Comparison of ENCODE assay signal across 6 cellular contexts in the genomic region with DNA sequence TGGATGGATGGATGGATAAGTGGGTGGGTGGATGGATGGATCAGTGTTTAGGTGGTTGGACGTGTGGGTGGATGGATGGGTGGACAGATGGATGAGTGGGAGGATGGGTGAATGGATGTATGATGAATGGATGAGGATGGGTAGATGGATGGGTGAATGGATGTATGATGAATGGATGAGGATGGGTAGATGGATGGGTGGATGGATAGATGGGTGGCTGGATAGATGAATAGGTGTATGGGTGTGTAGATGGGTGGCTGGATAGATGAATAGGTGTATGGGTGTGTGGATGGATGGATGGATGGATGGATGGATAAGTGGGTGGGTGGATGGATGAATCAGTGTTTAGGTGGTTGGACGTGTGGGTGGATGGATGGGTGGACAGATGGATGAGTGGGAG. TPM values are rescaled to one million over a fixed set of nuclear protein-coding genes. Genes with fewer than 3 reads are reported as not detected.
DNase-seq lines count a peak whose midpoint lies in the region; ATAC-seq and TF ChIP-seq lines count a peak whose summit lies in the region.
"Not testable (repeated sequence)": the region's sequence is repeated elsewhere in the genome, so short reads cannot be mapped to it uniquely, and the experiment has no call there.

No MANE protein-coding gene starts in this region.

- not testable (repeated sequence) for H3K9me3 ChIP-seq in CD8-positive, alpha-beta memory T cell (ENCODE audit: low read length)

- not testable (repeated sequence) for H3K27me3 ChIP-seq in CD8-positive, alpha-beta memory T cell (ENCODE audit: insufficient read depth, low read length, poor library complexity, severe bottlenecking)

- H3K27me3 Mint-ChIP-seq in CD8-positive, alpha-beta memory T cell; T-helper 2 cell treated with Interferon-gamma antibody and Interleukin-4, amounts not matched to agents 5 μg/mL and 100 μg/mL, for 36 hours (ENCODE audit: low read depth); activated CD4-positive, alpha-beta memory T cell treated with anti-CD3 and anti-CD28 coated beads for 36 hours; activated T-helper 2 cell treated with anti-CD3 and anti-CD28 coated beads, Interferon-gamma antibody, Interleukin-2, Interleukin-4, amounts not matched to agents 10 μg/mL and 5 μg/mL and 100 μg/mL, durations not matched to agents 14 hours and 24 hours and 36 hours (ENCODE audit: low read depth); effector memory CD8-positive, alpha-beta T cell; natural killer cell (ENCODE audit: low read depth in 2 of 2): not testable (repeated sequence)

- peak overlapping the region in 6 of 8 donors; percentile 43 to 99 (median 78) for H3K27ac Mint-ChIP-seq in CD8-positive, alpha-beta memory T cell
- peak overlapping the region; percentile 53 for H3K27ac Mint-ChIP-seq in T-helper 2 cell treated with Interferon-gamma antibody and Interleukin-4, amounts not matched to agents 5 μg/mL and 100 μg/mL, for 36 hours
- not testable (repeated sequence) for H3K27ac Mint-ChIP-seq in activated CD4-positive, alpha-beta memory T cell treated with anti-CD3 and anti-CD28 coated beads for 36 hours; activated T-helper 2 cell treated with anti-CD3 and anti-CD28 coated beads, Interferon-gamma antibody, Interleukin-2, Interleukin-4, amounts not matched to agents 10 μg/mL and 5 μg/mL and 100 μg/mL, durations not matched to agents 14 hours and 24 hours and 36 hours
- peak overlapping the region; percentile 96 to 99 for H3K27ac Mint-ChIP-seq in effector memory CD8-positive, alpha-beta T cell
- peak overlapping the region in 1 of 2 donors; percentile 90 for H3K27ac Mint-ChIP-seq in natural killer cell

- POLR2A ChIA-PET in CD8-positive, alpha-beta memory T cell (lab: Charles Lee); activated CD4-positive, alpha-beta memory T cell treated with anti-CD3 and anti-CD28 coated beads for 36 hours (lab: Charles Lee): not testable (repeated sequence)

- DNase-seq in CD8-positive, alpha-beta memory T cell; effector memory CD8-positive, alpha-beta T cell; natural killer cell: not testable (repeated sequence)
- DNase-seq in T-helper 2 cell treated with Interferon-gamma antibody and Interleukin-4, amounts not matched to agents 5 μg/mL and 100 μg/mL, for 36 hours (ENCODE audit: low spot score), result peak; percentile 1
- DNase-seq in activated CD4-positive, alpha-beta memory T cell treated with anti-CD3 and anti-CD28 coated beads for 36 hours, result peak; percentile 5
- DNase-seq in activated T-helper 2 cell treated with anti-CD3 and anti-CD28 coated beads, Interferon-gamma antibody, Interleukin-2, Interleukin-4, amounts not matched to agents 10 μg/mL and 5 μg/mL and 100 μg/mL, durations not matched to agents 14 hours and 24 hours and 36 hours (ENCODE audit: low spot score), result peak; percentile 4

- not testable (repeated sequence) for H3K27ac ChIP-seq in CD8-positive, alpha-beta memory T cell (ENCODE audit: low read depth, low read length)

- H3K36me3 ChIP-seq in CD8-positive, alpha-beta memory T cell (ENCODE audit: insufficient read depth, low read length), result peaks cover 14% of the 10 kb centered on the region

- H3K4me3 Mint-ChIP-seq in CD8-positive, alpha-beta memory T cell; activated CD4-positive, alpha-beta memory T cell treated with anti-CD3 and anti-CD28 coated beads for 36 hours; activated T-helper 2 cell treated with anti-CD3 and anti-CD28 coated beads, Interferon-gamma antibody, Interleukin-2, Interleukin-4, amounts not matched to agents 10 μg/mL and 5 μg/mL and 100 μg/mL, durations not matched to agents 14 hours and 24 hours and 36 hours (ENCODE audit: low read depth): not testable (repeated sequence)
- peak overlapping the region; percentile 0 for H3K4me3 Mint-ChIP-seq in T-helper 2 cell treated with Interferon-gamma antibody and Interleukin-4, amounts not matched to agents 5 μg/mL and 100 μg/mL, for 36 hours
- peak overlapping the region; percentile 85 to 88 for H3K4me3 Mint-ChIP-seq in effector memory CD8-positive, alpha-beta T cell
- peak overlapping the region; percentile 4 for H3K4me3 Mint-ChIP-seq in natural killer cell

- H3K4me3 ChIP-seq in CD8-positive, alpha-beta memory T cell (ENCODE audit: low read length), result not testable (repeated sequence)

- intact Hi-C loops in activated CD4-positive, alpha-beta memory T cell treated with anti-CD3 and anti-CD28 coated beads for 36 hours (cut with micrococcal nuclease); activated T-helper 2 cell treated with anti-CD3 and anti-CD28 coated beads, Interferon-gamma antibody, Interleukin-2, Interleukin-4, amounts not matched to agents 10 μg/mL and 5 μg/mL and 100 μg/mL, durations not matched to agents 14 hours and 24 hours and 36 hours (cut with micrococcal nuclease); natural killer cell (cut with micrococcal nuclease): not testable (repeated sequence)

- CTCF ChIA-PET in CD8-positive, alpha-beta memory T cell (lab: Charles Lee); activated CD4-positive, alpha-beta memory T cell treated with anti-CD3 and anti-CD28 coated beads for 36 hours (lab: Charles Lee): not testable (repeated sequence)

- not testable (repeated sequence) for ATAC-seq in effector memory CD8-positive, alpha-beta T cell (replicated peaks); natural killer cell

- TF ChIP-seq CTCF in natural killer cell (IDR thresholded peaks at IDR 0.05), result not testable (repeated sequence)

- peaks cover 3 to 11% (median 6%) of the 10 kb centered on the region in 5 donors for H3K9me3 Mint-ChIP-seq in CD8-positive, alpha-beta memory T cell
- peaks cover 40% of the 10 kb centered on the region for H3K9me3 Mint-ChIP-seq in T-helper 2 cell treated with Interferon-gamma antibody and Interleukin-4, amounts not matched to agents 5 μg/mL and 100 μg/mL, for 36 hours
- H3K9me3 Mint-ChIP-seq in activated CD4-positive, alpha-beta memory T cell treated with anti-CD3 and anti-CD28 coated beads for 36 hours, result peaks cover 25% of the 10 kb centered on the region
- H3K9me3 Mint-ChIP-seq in activated T-helper 2 cell treated with anti-CD3 and anti-CD28 coated beads, Interferon-gamma antibody, Interleukin-2, Interleukin-4, amounts not matched to agents 10 μg/mL and 5 μg/mL and 100 μg/mL, durations not matched to agents 14 hours and 24 hours and 36 hours, result peaks cover 45% of the 10 kb centered on the region
- peaks cover 20 to 45% of the 10 kb centered on the region in 2 donors for H3K9me3 Mint-ChIP-seq in effector memory CD8-positive, alpha-beta T cell
- H3K9me3 Mint-ChIP-seq in natural killer cell, result peaks cover 8 to 27% of the 10 kb centered on the region in 2 donors

- peaks cover 78% of the 10 kb centered on the region for H3K4me1 ChIP-seq in CD8-positive, alpha-beta memory T cell (ENCODE audit: insufficient read depth, low read length)

- peaks cover 71 to 94% (median 89%) of the 10 kb centered on the region in 3 donors for H3K4me1 Mint-ChIP-seq in CD8-positive, alpha-beta memory T cell
- peaks cover 70% of the 10 kb centered on the region for H3K4me1 Mint-ChIP-seq in T-helper 2 cell treated with Interferon-gamma antibody and Interleukin-4, amounts not matched to agents 5 μg/mL and 100 μg/mL, for 36 hours (ENCODE audit: low read depth)
- H3K4me1 Mint-ChIP-seq in activated CD4-positive, alpha-beta memory T cell treated with anti-CD3 and anti-CD28 coated beads for 36 hours (ENCODE audit: low read depth), result peaks cover 72% of the 10 kb centered on the region
- peaks cover 57% of the 10 kb centered on the region for H3K4me1 Mint-ChIP-seq in activated T-helper 2 cell treated with anti-CD3 and anti-CD28 coated beads, Interferon-gamma antibody, Interleukin-2, Interleukin-4, amounts not matched to agents 10 μg/mL and 5 μg/mL and 100 μg/mL, durations not matched to agents 14 hours and 24 hours and 36 hours (ENCODE audit: low read depth)
- H3K4me1 Mint-ChIP-seq in effector memory CD8-positive, alpha-beta T cell (ENCODE audit: low read depth in 2 of 2), result peaks cover 75 to 84% of the 10 kb centered on the region in 2 donors
- H3K4me1 Mint-ChIP-seq in natural killer cell, result peaks cover 57 to 84% of the 10 kb centered on the region in 2 donors

- peaks cover 39 to 68% (median 62%) of the 10 kb centered on the region in 3 donors for H3K36me3 Mint-ChIP-seq in CD8-positive, alpha-beta memory T cell
- H3K36me3 Mint-ChIP-seq in T-helper 2 cell treated with Interferon-gamma antibody and Interleukin-4, amounts not matched to agents 5 μg/mL and 100 μg/mL, for 36 hours (ENCODE audit: low read depth), result peaks cover 80% of the 10 kb centered on the region
- H3K36me3 Mint-ChIP-seq in activated CD4-positive, alpha-beta memory T cell treated with anti-CD3 and anti-CD28 coated beads for 36 hours, result peaks cover 39% of the 10 kb centered on the region
- H3K36me3 Mint-ChIP-seq in activated T-helper 2 cell treated with anti-CD3 and anti-CD28 coated beads, Interferon-gamma antibody, Interleukin-2, Interleukin-4, amounts not matched to agents 10 μg/mL and 5 μg/mL and 100 μg/mL, durations not matched to agents 14 hours and 24 hours and 36 hours (ENCODE audit: low read depth), result peaks cover 74% of the 10 kb centered on the region
- H3K36me3 Mint-ChIP-seq in effector memory CD8-positive, alpha-beta T cell (ENCODE audit: insufficient read depth), result peaks cover 65% of the 10 kb centered on the region
- peaks cover 15% of the 10 kb centered on the region for H3K36me3 Mint-ChIP-seq in natural killer cell

RNA-seq across cellular contexts. Expression of gene ASMTL, which starts 21.9 kb away (rescaled TPM):
- 10 to 100 TPM; 26.1 to 26.5 TPM for total RNA-seq in CD8-positive, alpha-beta memory T cell
- polyA plus RNA-seq in CD8-positive, alpha-beta memory T cell, result 47.9 TPM
- 10 to 100 TPM; 65.2 to 67.4 TPM for total RNA-seq in activated CD4-positive, alpha-beta memory T cell treated with anti-CD3 and anti-CD28 coated beads for 36 hours
- 41.8 and 42.6 TPM in 2 replicates for total RNA-seq in activated T-helper 2 cell treated with anti-CD3 and anti-CD28 coated beads, Interferon-gamma antibody, Interleukin-2, Interleukin-4, amounts not matched to agents 10 μg/mL and 5 μg/mL and 100 μg/mL, durations not matched to agents 14 hours and 24 hours and 36 hours
- 10 to 100 TPM; 58.5 to 80.3 (median 66.1) TPM for total RNA-seq in natural killer cell
